ENCODE assay signal across 10 cellular contexts in genomic region chr3:72520690-72521308, GRCh38.
DNase-seq lines count a peak whose midpoint lies in the region; ATAC-seq and TF ChIP-seq lines count a peak whose summit lies in the region.
"Had no signal": no experiment of that assay in that cellular context is flagged by ENCODE, and none has a peak within 500 bp of the region (broad histone marks: within the 10 kb centered on the region; RNA-seq: fewer than 3 reads in every experiment).

No MANE protein-coding gene starts in this region.

- in situ Hi-C loops in transverse colon (cut with MboI; ENCODE audit: low pct_ligation_motif_present in 1 of 4, low pct_unique_long_range_greater_than_20kb in 1 of 4, low sequenced_read_pairs in 3 of 4) = no loop called here

- H3K27me3 Mint-ChIP-seq in CD8-positive, alpha-beta T cell (ENCODE audit: low read depth) = no peaks in the 10 kb centered on the region

- ATAC-seq in GM21529 (IDR thresholded peaks at IDR 0.05; ENCODE audit: unreplicated experiment) (peak; percentile 56), psoas muscle (no peak)
- ATAC-seq in CD8-positive, alpha-beta T cell = no peak

- CTCF ChIA-PET in CD8-positive, alpha-beta T cell (lab: Charles Lee) = interaction anchor here (0.6 to 1.0 kb wide), 2 partner anchors 301 to 508 kb away, joined by 3 read pairs; no protein-coding TSS in a partner anchor

- H3K36me3 ChIP-seq in transverse colon (no peaks in the 10 kb centered on the region), psoas muscle (ENCODE audit: insufficient read depth in 1 of 2, low read depth in 1 of 2) (no peaks in the 10 kb centered on the region)
- H3K36me3 ChIP-seq in CD8-positive, alpha-beta T cell (ENCODE audit: insufficient read depth, low read length) = no peaks in the 10 kb centered on the region

- H3K27ac ChIP-seq in transverse colon = no peak overlapping the region
- H3K27ac ChIP-seq in CD8-positive, alpha-beta T cell (ENCODE audit: low read depth, low read length) = no peak overlapping the region
- H3K27ac ChIP-seq in psoas muscle = no peak overlapping the region

- no peaks in the 10 kb centered on the region for H3K9me3 Mint-ChIP-seq in CD8-positive, alpha-beta T cell

- no peaks in the 10 kb centered on the region for H3K27me3 ChIP-seq in transverse colon
- H3K27me3 ChIP-seq in CD8-positive, alpha-beta T cell (ENCODE audit: insufficient read depth, low read length) = no peaks in the 10 kb centered on the region
- H3K27me3 ChIP-seq in psoas muscle (ENCODE audit: insufficient read depth in 3 of 3, low read length in 2 of 3) = no peaks in the 10 kb centered on the region

- no peak for TF ChIP-seq POLR2A in transverse colon (IDR thresholded peaks at IDR 0.05)

- DNase-seq in EH (ENCODE audit: low read depth) (peak; percentile 44), NCI-H2227 treated with DMSO at 0.1 percent for 48 hours (lab: John Stamatoyannopoulos, UW) (peak; percentile 3), fibroblast of the conjunctiva (ENCODE audit: low read depth) (peak; percentile 4), transverse colon (no peak), T-helper 9 cell (no peak), psoas muscle (no peak)
- DNase-seq in CD8-positive, alpha-beta T cell = no peak
- DNase-seq: NCI-H446, nucleus accumbens had no signal

- H3K36me3 Mint-ChIP-seq in CD8-positive, alpha-beta T cell = no peaks in the 10 kb centered on the region

- H3K4me3 ChIP-seq in transverse colon (no peak overlapping the region), psoas muscle (no peak overlapping the region)
- no peak overlapping the region for H3K4me3 ChIP-seq in CD8-positive, alpha-beta T cell (ENCODE audit: low read depth, low read length)

- TF ChIP-seq EP300 in transverse colon (IDR thresholded peaks at IDR 0.05; ENCODE audit: low read depth) = no peak

- H3K4me3 Mint-ChIP-seq in CD8-positive, alpha-beta T cell = no peak overlapping the region

- no peaks in the 10 kb centered on the region for H3K9me3 ChIP-seq in transverse colon
- no peaks in the 10 kb centered on the region for H3K9me3 ChIP-seq in CD8-positive, alpha-beta T cell (ENCODE audit: low read length)
- no peaks in the 10 kb centered on the region for H3K9me3 ChIP-seq in psoas muscle

- intact Hi-C loops in transverse colon (cut with DNase I; ENCODE audit: low total_unique reads) (no loop called here), psoas muscle (cut with DNase I) (no loop called here)
- intact Hi-C loops in CD8-positive, alpha-beta T cell (cut with DNase I, micrococcal nuclease) = no loop called here

- peaks cover 0 to 20% (median 8%) of the 10 kb centered on the region in 4 donors for H3K4me1 ChIP-seq in transverse colon
- no peaks in the 10 kb centered on the region for H3K4me1 ChIP-seq in CD8-positive, alpha-beta T cell (ENCODE audit: insufficient read depth, low read length)
- H3K4me1 ChIP-seq in psoas muscle = no peaks in the 10 kb centered on the region

- peaks cover 9% of the 10 kb centered on the region for H3K4me1 Mint-ChIP-seq in CD8-positive, alpha-beta T cell (ENCODE audit: low read depth)

- WGBS in transverse colon (ENCODE audit: low coverage in 1 of 2), 2 donors = 69 to 70% methylated on average over 4 to 8 of the region's 8 CpGs
- 64 to 68% (median 66%) methylated on average over 8 of the region's 8 CpGs for WGBS in psoas muscle, 3 donors

- H3K27ac Mint-ChIP-seq in CD8-positive, alpha-beta T cell = no peak overlapping the region

- POLR2A ChIA-PET in CD8-positive, alpha-beta T cell (lab: Charles Lee) = no interaction called here

- no peak for TF ChIP-seq CTCF in transverse colon (IDR thresholded peaks at IDR 0.05)
- no peak for TF ChIP-seq CTCF in CD8-positive, alpha-beta T cell (IDR thresholded peaks at IDR 0.05)
- TF ChIP-seq CTCF in psoas muscle (IDR thresholded peaks at IDR 0.05) = no peak

Comparison
In these comparisons a context has a peak if more than half of its experiments do, and no peak if none do; other contexts are left out.
1. DNase-seq: peak in EH (single experiment), NCI-H2227 treated with DMSO at 0.1 percent for 48 hours (single experiment) and fibroblast of the conjunctiva (single experiment); none in transverse colon (single experiment), CD8-positive, alpha-beta T cell (0 of 7), T-helper 9 cell (single experiment) and psoas muscle (0 of 2).